Comparison of ENCODE assay signal across 1 cellular context in genomic region chr1:58929667-58930325, GRCh38.
TF ChIP-seq lines count a peak whose summit lies in the region.

No MANE protein-coding gene starts in this region.

TF ChIP-seq in K562, 482 proteins besides CTCF, POLR2A, EP300 and RAD21 (continued from another document and continues in another):
- TF ChIP-seq PBX2 (CRISPR knock-in tag; IDR thresholded peaks at IDR 0.05; ENCODE audit: low read depth) (no peak), PBX2 (tag; conservative IDR thresholded peaks at IDR 0.05; ENCODE audit: low read depth) (no peak), RBM25 (IDR thresholded peaks at IDR 0.05; ENCODE audit: low read depth, low read length, severe bottlenecking) (no peak), MAFK (IDR thresholded peaks at IDR 0.05; ENCODE audit: low read length) (peak; percentile 9; the same call in 1 of the 2 replicates), SMAD4 (CRISPR knock-in tag; conservative IDR thresholded peaks at IDR 0.05) (peak; percentile 97), STAT5B (CRISPR knock-in tag; IDR thresholded peaks at IDR 0.05) (no peak), NR3C1 (CRISPR knock-in tag; IDR thresholded peaks at IDR 0.05) (no peak), MLLT1 (IDR thresholded peaks at IDR 0.05) (no peak), SPI1 (IDR thresholded peaks at IDR 0.05; ENCODE audit: borderline replicate concordance, low read depth, low read length) (0 out of 2 replicates have a peak, but pooled peaks have one; percentile 2), BCL6 (CRISPR knock-in tag; IDR thresholded peaks at IDR 0.05) (no peak), PKNOX1 (IDR thresholded peaks at IDR 0.05) (peak; percentile 34; the same call in 1 of the 2 replicates), HMG20A (CRISPR knock-in tag; conservative IDR thresholded peaks at IDR 0.05) (no peak), ZNF589 (CRISPR knock-in tag; IDR thresholded peaks at IDR 0.05; ENCODE audit: low read depth) (no peak), SAFB2 (IDR thresholded peaks at IDR 0.05; ENCODE audit: borderline replicate concordance, low read depth, low read length, severe bottlenecking) (no peak), ZBTB2 (IDR thresholded peaks at IDR 0.05) (no peak), NONO (IDR thresholded peaks at IDR 0.05; ENCODE audit: low read depth in 2 of 2, low read length in 1 of 2) (no peak), SRF (CRISPR knock-in tag; IDR thresholded peaks at IDR 0.05) (no peak), NCOR1 (IDR thresholded peaks at IDR 0.05) (peak; percentile 54), CREM (IDR thresholded peaks at IDR 0.05; ENCODE audit: low read depth) (peak; percentile 32; the same call in 1 of the 2 replicates), ARID1B (IDR thresholded peaks at IDR 0.05) (0 out of 2 replicates have a peak, but pooled peaks have one; percentile 15), HOXB6 (CRISPR knock-in tag; IDR thresholded peaks at IDR 0.05; ENCODE audit: borderline replicate concordance) (no peak), MTA2 (IDR thresholded peaks at IDR 0.05; ENCODE audit: low read depth) (no peak), E2F6 (IDR thresholded peaks at IDR 0.05; ENCODE audit: borderline replicate concordance in 1 of 2, extremely low read depth in 1 of 2, insufficient read depth in 1 of 2, insufficient read length in 1 of 2, low read depth in 1 of 2, low read length in 1 of 2, poor library complexity in 1 of 2, severe bottlenecking in 1 of 2) (peak in 1 of 2 experiments; percentile 8), MYC (IDR thresholded peaks at IDR 0.05; ENCODE audit: low read depth, low read length) (no peak), MYC (CRISPR knock-in tag; IDR thresholded peaks at IDR 0.05; ENCODE audit: borderline replicate concordance, low read depth) (no peak), DPF2 (IDR thresholded peaks at IDR 0.05) (peak; percentile 40; the same call in 1 of the 2 replicates), THRA (IDR thresholded peaks at IDR 0.05) (no peak), ZFP30 (CRISPR knock-in tag; IDR thresholded peaks at IDR 0.05; ENCODE audit: borderline replicate concordance) (no peak), ELK3 (CRISPR knock-in tag; IDR thresholded peaks at IDR 0.05) (no peak), NFIC (IDR thresholded peaks at IDR 0.05) (no peak), NBN (IDR thresholded peaks at IDR 0.05; ENCODE audit: low read depth) (no peak), CBFA2T3 (IDR thresholded peaks at IDR 0.05) (no peak), MXD1 (CRISPR knock-in tag; IDR thresholded peaks at IDR 0.05; ENCODE audit: borderline replicate concordance, poor library complexity, severe bottlenecking) (no peak), POLR2G (IDR thresholded peaks at IDR 0.05; ENCODE audit: low read depth, low read length) (no peak), CXXC5 (CRISPR knock-in tag; IDR thresholded peaks at IDR 0.05) (peak; percentile 23; the same call in 1 of the 2 replicates), KAT7 (CRISPR knock-in tag; IDR thresholded peaks at IDR 0.05; ENCODE audit: borderline replicate concordance) (0 out of 2 replicates have a peak, but pooled peaks have one; percentile 44)
- TF ChIP-seq, protein P1, sequence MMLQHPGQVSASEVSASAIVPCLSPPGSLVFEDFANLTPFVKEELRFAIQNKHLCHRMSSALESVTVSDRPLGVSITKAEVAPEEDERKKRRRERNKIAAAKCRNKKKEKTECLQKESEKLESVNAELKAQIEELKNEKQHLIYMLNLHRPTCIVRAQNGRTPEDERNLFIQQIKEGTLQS (IDR thresholded peaks at IDR 0.05): peak; percentile 78
- TF ChIP-seq, protein P1 (CRISPR knock-in tag; conservative IDR thresholded peaks at IDR 0.05): no peak
- TF ChIP-seq, protein P2, sequence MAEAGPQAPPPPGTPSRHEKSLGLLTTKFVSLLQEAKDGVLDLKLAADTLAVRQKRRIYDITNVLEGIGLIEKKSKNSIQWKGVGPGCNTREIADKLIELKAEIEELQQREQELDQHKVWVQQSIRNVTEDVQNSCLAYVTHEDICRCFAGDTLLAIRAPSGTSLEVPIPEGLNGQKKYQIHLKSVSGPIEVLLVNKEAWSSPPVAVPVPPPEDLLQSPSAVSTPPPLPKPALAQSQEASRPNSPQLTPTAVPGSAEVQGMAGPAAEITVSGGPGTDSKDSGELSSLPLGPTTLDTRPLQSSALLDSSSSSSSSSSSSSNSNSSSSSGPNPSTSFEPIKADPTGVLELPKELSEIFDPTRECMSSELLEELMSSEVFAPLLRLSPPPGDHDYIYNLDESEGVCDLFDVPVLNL (CRISPR knock-in tag; IDR thresholded peaks at IDR 0.05; ENCODE audit: low read depth): no peak
- TF ChIP-seq, protein P3, sequence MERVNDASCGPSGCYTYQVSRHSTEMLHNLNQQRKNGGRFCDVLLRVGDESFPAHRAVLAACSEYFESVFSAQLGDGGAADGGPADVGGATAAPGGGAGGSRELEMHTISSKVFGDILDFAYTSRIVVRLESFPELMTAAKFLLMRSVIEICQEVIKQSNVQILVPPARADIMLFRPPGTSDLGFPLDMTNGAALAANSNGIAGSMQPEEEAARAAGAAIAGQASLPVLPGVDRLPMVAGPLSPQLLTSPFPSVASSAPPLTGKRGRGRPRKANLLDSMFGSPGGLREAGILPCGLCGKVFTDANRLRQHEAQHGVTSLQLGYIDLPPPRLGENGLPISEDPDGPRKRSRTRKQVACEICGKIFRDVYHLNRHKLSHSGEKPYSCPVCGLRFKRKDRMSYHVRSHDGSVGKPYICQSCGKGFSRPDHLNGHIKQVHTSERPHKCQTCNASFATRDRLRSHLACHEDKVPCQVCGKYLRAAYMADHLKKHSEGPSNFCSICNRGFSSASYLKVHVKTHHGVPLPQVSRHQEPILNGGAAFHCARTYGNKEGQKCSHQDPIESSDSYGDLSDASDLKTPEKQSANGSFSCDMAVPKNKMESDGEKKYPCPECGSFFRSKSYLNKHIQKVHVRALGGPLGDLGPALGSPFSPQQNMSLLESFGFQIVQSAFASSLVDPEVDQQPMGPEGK (CRISPR knock-in tag; IDR thresholded peaks at IDR 0.05; ENCODE audit: borderline replicate concordance): no peak
- TF ChIP-seq, protein P4, sequence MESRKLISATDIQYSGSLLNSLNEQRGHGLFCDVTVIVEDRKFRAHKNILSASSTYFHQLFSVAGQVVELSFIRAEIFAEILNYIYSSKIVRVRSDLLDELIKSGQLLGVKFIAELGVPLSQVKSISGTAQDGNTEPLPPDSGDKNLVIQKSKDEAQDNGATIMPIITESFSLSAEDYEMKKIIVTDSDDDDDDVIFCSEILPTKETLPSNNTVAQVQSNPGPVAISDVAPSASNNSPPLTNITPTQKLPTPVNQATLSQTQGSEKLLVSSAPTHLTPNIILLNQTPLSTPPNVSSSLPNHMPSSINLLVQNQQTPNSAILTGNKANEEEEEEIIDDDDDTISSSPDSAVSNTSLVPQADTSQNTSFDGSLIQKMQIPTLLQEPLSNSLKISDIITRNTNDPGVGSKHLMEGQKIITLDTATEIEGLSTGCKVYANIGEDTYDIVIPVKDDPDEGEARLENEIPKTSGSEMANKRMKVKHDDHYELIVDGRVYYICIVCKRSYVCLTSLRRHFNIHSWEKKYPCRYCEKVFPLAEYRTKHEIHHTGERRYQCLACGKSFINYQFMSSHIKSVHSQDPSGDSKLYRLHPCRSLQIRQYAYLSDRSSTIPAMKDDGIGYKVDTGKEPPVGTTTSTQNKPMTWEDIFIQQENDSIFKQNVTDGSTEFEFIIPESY (CRISPR knock-in tag; IDR thresholded peaks at IDR 0.05): no peak
